In genomic region chr20:22816016-22816415, GRCh38 we compare ENCODE assay signal across 1 cellular context.
TF ChIP-seq lines count a peak whose summit lies in the region.

No MANE protein-coding gene starts in this region.

TF ChIP-seq in K562, 482 proteins besides CTCF, POLR2A, EP300 and RAD21 (continued from another document):
- no peak for TF ChIP-seq TFAP4 (CRISPR knock-in tag; IDR thresholded peaks at IDR 0.05; ENCODE audit: borderline replicate concordance)
- no peak for TF ChIP-seq EGR1 (conservative IDR thresholded peaks at IDR 0.05)
- TF ChIP-seq E2F3 (CRISPR knock-in tag; IDR thresholded peaks at IDR 0.05), result no peak
- TF ChIP-seq CUX1 (CRISPR knock-in tag; IDR thresholded peaks at IDR 0.05), result no peak
- no peak for TF ChIP-seq TFAM (CRISPR knock-in tag; conservative IDR thresholded peaks at IDR 0.05)
- no peak for TF ChIP-seq TOE1 (IDR thresholded peaks at IDR 0.05; ENCODE audit: borderline replicate concordance)
- no peak for TF ChIP-seq TOE1 (CRISPR knock-in tag; IDR thresholded peaks at IDR 0.05; ENCODE audit: borderline replicate concordance, low read depth)
- no peak for TF ChIP-seq HCFC1 (IDR thresholded peaks at IDR 0.05; ENCODE audit: low read depth, low read length)
- no peak for TF ChIP-seq PHB (CRISPR knock-in tag; IDR thresholded peaks at IDR 0.05)
- no peak for TF ChIP-seq ZNF143 (CRISPR knock-in tag; IDR thresholded peaks at IDR 0.05)
- TF ChIP-seq SNRNP70 (optimal IDR thresholded peaks at IDR 0.05; ENCODE audit: low read depth, low read length), result no peak
- no peak for TF ChIP-seq ZNF584 (CRISPR knock-in tag; IDR thresholded peaks at IDR 0.05; ENCODE audit: low read depth)
